In genomic region chr7:95549818-95550529, GRCh38 we compare ENCODE assay signal across 9 cellular contexts. TPM values are rescaled to one million over a fixed set of nuclear protein-coding genes. Genes with fewer than 3 reads are reported as not detected.
DNase-seq lines count a peak whose midpoint lies in the region; ATAC-seq, FAIRE-seq and TF ChIP-seq lines count a peak whose summit lies in the region.
"Had no signal": no experiment of that assay in that cellular context is flagged by ENCODE, and none has a peak within 500 bp of the region (broad histone marks: within the 10 kb centered on the region; RNA-seq: fewer than 3 reads in every experiment).

No MANE protein-coding gene starts in this region.

- ATAC-seq in SK-N-SH treated with all-trans-retinoic acid at 6 μM for 48 hours (peak; percentile 86), pancreas (peak; percentile 88 to 94 (median 90)), HG02759 (IDR thresholded peaks at IDR 0.05; ENCODE audit: unreplicated experiment) (no peak)

- peaks cover 2% of the 10 kb centered on the region for H3K27me3 Mint-ChIP-seq in activated T-helper 2 cell treated with anti-CD3 and anti-CD28 coated beads, Interferon-gamma antibody, Interleukin-2, Interleukin-4, amounts not matched to agents 10 μg/mL and 5 μg/mL and 100 μg/mL, durations not matched to agents 14 hours and 24 hours and 36 hours (ENCODE audit: low read depth)
- H3K27me3 Mint-ChIP-seq in activated T-cell treated with anti-CD3 and anti-CD28 coated beads, Interleukin-2, amount 50 U/mL, for 24 hours, result peaks cover 12% of the 10 kb centered on the region

- intact Hi-C loops in pancreas (cut with DNase I), result loop anchor here in 2 of 3 donors (10.0 kb wide), 2 partner anchors 45 to 55 kb away; partner anchors contain the start of gene PDK4 (in 1 of the 2)
- intact Hi-C loops in activated T-helper 2 cell treated with anti-CD3 and anti-CD28 coated beads, Interferon-gamma antibody, Interleukin-2, Interleukin-4, amounts not matched to agents 10 μg/mL and 5 μg/mL and 100 μg/mL, durations not matched to agents 14 hours and 24 hours and 36 hours (cut with micrococcal nuclease), result no loop called here

- no peaks in the 10 kb centered on the region for H3K9me3 ChIP-seq in pancreas
- H3K9me3 ChIP-seq: SJSA1 had no signal

- peak; percentile 9 for FAIRE-seq in pancreas (lab: Jason Lieb, UNC)

- no peaks in the 10 kb centered on the region for H3K4me1 Mint-ChIP-seq in activated T-helper 2 cell treated with anti-CD3 and anti-CD28 coated beads, Interferon-gamma antibody, Interleukin-2, Interleukin-4, amounts not matched to agents 10 μg/mL and 5 μg/mL and 100 μg/mL, durations not matched to agents 14 hours and 24 hours and 36 hours (ENCODE audit: low read depth)
- no peaks in the 10 kb centered on the region for H3K4me1 Mint-ChIP-seq in activated T-cell treated with anti-CD3 and anti-CD28 coated beads, Interleukin-2, amount 50 U/mL, for 24 hours (ENCODE audit: low read depth)

- no peak for TF ChIP-seq CTCF in pancreas (IDR thresholded peaks at IDR 0.05)

- H3K27me3 ChIP-seq in pancreas, result no peaks in the 10 kb centered on the region
- H3K27me3 ChIP-seq: SJSA1 had no signal

- no peak overlapping the region for H3K27ac Mint-ChIP-seq in activated T-helper 2 cell treated with anti-CD3 and anti-CD28 coated beads, Interferon-gamma antibody, Interleukin-2, Interleukin-4, amounts not matched to agents 10 μg/mL and 5 μg/mL and 100 μg/mL, durations not matched to agents 14 hours and 24 hours and 36 hours
- no peak overlapping the region for H3K27ac Mint-ChIP-seq in activated T-cell treated with anti-CD3 and anti-CD28 coated beads, Interleukin-2, amount 50 U/mL, for 24 hours

- no peak overlapping the region for H3K4me3 Mint-ChIP-seq in activated T-helper 2 cell treated with anti-CD3 and anti-CD28 coated beads, Interferon-gamma antibody, Interleukin-2, Interleukin-4, amounts not matched to agents 10 μg/mL and 5 μg/mL and 100 μg/mL, durations not matched to agents 14 hours and 24 hours and 36 hours (ENCODE audit: low read depth)
- no peak overlapping the region for H3K4me3 Mint-ChIP-seq in activated T-cell treated with anti-CD3 and anti-CD28 coated beads, Interleukin-2, amount 50 U/mL, for 24 hours

- H3K4me3 ChIP-seq in pancreas, result peak overlapping the region in 1 of 4 donors; percentile 5
- H3K4me3 ChIP-seq: SJSA1 had no signal

- no peaks in the 10 kb centered on the region for H3K36me3 Mint-ChIP-seq in activated T-helper 2 cell treated with anti-CD3 and anti-CD28 coated beads, Interferon-gamma antibody, Interleukin-2, Interleukin-4, amounts not matched to agents 10 μg/mL and 5 μg/mL and 100 μg/mL, durations not matched to agents 14 hours and 24 hours and 36 hours (ENCODE audit: low read depth)
- H3K36me3 Mint-ChIP-seq in activated T-cell treated with anti-CD3 and anti-CD28 coated beads, Interleukin-2, amount 50 U/mL, for 24 hours (ENCODE audit: low read depth), result no peaks in the 10 kb centered on the region

- DNase-seq in HS-5 (ENCODE audit: low read depth) (peak; percentile 32), glomerular endothelial cell (ENCODE audit: extremely low read depth, low read depth, low spot score) (peak; percentile 60), pancreas (peak in 5 of 6 donors; percentile 81 to 87 (median 85)), GDM1 (lab: John Stamatoyannopoulos, UW) (no peak)
- no peak for DNase-seq in activated T-helper 2 cell treated with anti-CD3 and anti-CD28 coated beads, Interferon-gamma antibody, Interleukin-2, Interleukin-4, amounts not matched to agents 10 μg/mL and 5 μg/mL and 100 μg/mL, durations not matched to agents 14 hours and 24 hours and 36 hours (ENCODE audit: low spot score)
- DNase-seq in activated T-cell treated with anti-CD3 and anti-CD28 coated beads, Interleukin-2, amount 50 U/mL, for 24 hours, result no peak

- 6 to 7% methylated on average over 6 of the region's 6 CpGs for WGBS in pancreas, 2 donors

- H3K9me3 Mint-ChIP-seq in activated T-helper 2 cell treated with anti-CD3 and anti-CD28 coated beads, Interferon-gamma antibody, Interleukin-2, Interleukin-4, amounts not matched to agents 10 μg/mL and 5 μg/mL and 100 μg/mL, durations not matched to agents 14 hours and 24 hours and 36 hours, result no peaks in the 10 kb centered on the region
- no peaks in the 10 kb centered on the region for H3K9me3 Mint-ChIP-seq in activated T-cell treated with anti-CD3 and anti-CD28 coated beads, Interleukin-2, amount 50 U/mL, for 24 hours

- H3K4me1 ChIP-seq in pancreas, result peaks cover 43 to 52% (median 47%) of the 10 kb centered on the region in 3 donors

- no peaks in the 10 kb centered on the region for H3K36me3 ChIP-seq in pancreas
- H3K36me3 ChIP-seq: SJSA1 had no signal

- H3K27ac ChIP-seq in pancreas, result peak overlapping the region; percentile 90 to 93 (median 93)
- H3K27ac ChIP-seq: SJSA1 had no signal

TF ChIP-seq in SK-N-SH treated with all-trans-retinoic acid at 6 μM for 48 hours, 23 proteins besides CTCF, POLR2A, EP300 and RAD21:
- TF ChIP-seq ARNTL (CRISPR knock-in tag; IDR thresholded peaks at IDR 0.05; ENCODE audit: borderline replicate concordance, low read depth) (no peak), ZNF70 (CRISPR knock-in tag; IDR thresholded peaks at IDR 0.05) (no peak), TCF4 (CRISPR knock-in tag; IDR thresholded peaks at IDR 0.05; ENCODE audit: borderline replicate concordance) (no peak), RARB (CRISPR knock-in tag; IDR thresholded peaks at IDR 0.05) (no peak), BACH2 (CRISPR knock-in tag; IDR thresholded peaks at IDR 0.05; ENCODE audit: borderline replicate concordance) (no peak), OSR1 (CRISPR knock-in tag; IDR thresholded peaks at IDR 0.05) (no peak), ZNF8 (CRISPR knock-in tag; IDR thresholded peaks at IDR 0.05) (no peak)
TF ChIP-seq in SK-N-SH treated with all-trans-retinoic acid at 6 μM for 48 hours: peak in this region for 0.

RNA-seq across cellular contexts. Expression of gene PDK4, which starts 46.3 kb away (rescaled TPM):
- total RNA-seq in glomerular endothelial cell (2.2 and 8.7 TPM in 2 replicates), pancreas (100 to 1,000 TPM in 1 of 6 donors, 10 to 100 TPM in 5; 20.4 to 679 (median 53.0) TPM)
- polyA plus RNA-seq in pancreas, result 10 to 100 TPM; 71.3 to 71.7 TPM
- total RNA-seq in activated T-helper 2 cell treated with anti-CD3 and anti-CD28 coated beads, Interferon-gamma antibody, Interleukin-2, Interleukin-4, amounts not matched to agents 10 μg/mL and 5 μg/mL and 100 μg/mL, durations not matched to agents 14 hours and 24 hours and 36 hours, result not detected in 2 replicates
- total RNA-seq: SJSA1 had no signal

Comparison
In these comparisons a context has a peak if more than half of its experiments do, and no peak if none do; other contexts are left out.
1. DNase-seq: peak in HS-5 (single experiment), glomerular endothelial cell (single experiment) and pancreas (5 of 6); none in activated T-helper 2 cell treated with anti-CD3 and anti-CD28 coated beads, Interferon-gamma antibody, Interleukin-2, Interleukin-4, amounts not matched to agents 10 μg/mL and 5 μg/mL and 100 μg/mL, durations not matched to agents 14 hours and 24 hours and 36 hours (single experiment), activated T-cell treated with anti-CD3 and anti-CD28 coated beads, Interleukin-2, amount 50 U/mL, for 24 hours (single experiment) and GDM1 (single experiment).